Comparison of ENCODE assay signal across 1 cellular context in the genomic region with DNA sequence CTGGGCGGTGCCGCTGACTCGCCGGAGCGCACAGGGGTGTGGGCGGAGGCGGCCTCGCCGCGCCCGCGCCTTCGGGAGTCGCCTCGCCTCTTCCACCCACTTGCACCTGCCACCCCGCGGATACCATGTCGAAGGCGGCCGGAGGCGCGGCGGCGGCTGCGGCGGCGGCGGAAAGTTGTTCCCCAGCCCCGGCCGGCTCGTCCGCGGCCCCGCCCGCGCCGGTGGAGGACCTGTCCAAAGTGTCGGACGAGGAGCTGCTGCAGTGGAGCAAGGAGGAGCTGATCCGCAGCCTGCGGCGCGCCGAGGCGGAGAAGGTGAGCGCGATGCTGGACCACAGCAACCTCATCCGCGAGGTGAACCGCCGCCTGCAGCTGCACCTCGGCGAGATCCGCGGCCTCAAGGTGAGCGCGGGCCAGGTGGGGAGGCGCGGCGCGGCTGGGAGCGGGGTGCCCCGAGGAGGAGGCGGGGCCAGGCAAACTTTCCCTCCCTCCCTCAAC.
TF ChIP-seq lines count a peak whose summit lies in the region.

No MANE protein-coding gene starts in this region.

TF ChIP-seq in SK-N-SH treated with all-trans-retinoic acid at 6 μM for 48 hours, 23 proteins besides CTCF, POLR2A, EP300 and RAD21:
- TF ChIP-seq ZFP3 (CRISPR knock-in tag; IDR thresholded peaks at IDR 0.05) (no peak), ARNTL (CRISPR knock-in tag; IDR thresholded peaks at IDR 0.05; ENCODE audit: borderline replicate concordance, low read depth) (no peak), ZNF565 (CRISPR knock-in tag; conservative IDR thresholded peaks at IDR 0.05; ENCODE audit: low read depth) (no peak), CSRNP3 (CRISPR knock-in tag; IDR thresholded peaks at IDR 0.05) (no peak), BACH2 (CRISPR knock-in tag; IDR thresholded peaks at IDR 0.05; ENCODE audit: borderline replicate concordance) (no peak), TCF4 (CRISPR knock-in tag; IDR thresholded peaks at IDR 0.05; ENCODE audit: borderline replicate concordance) (no peak), ZC3H10 (CRISPR knock-in tag; IDR thresholded peaks at IDR 0.05) (no peak), ZNF70 (CRISPR knock-in tag; IDR thresholded peaks at IDR 0.05) (no peak), ISL1 (CRISPR knock-in tag; IDR thresholded peaks at IDR 0.05) (no peak), PPARA (CRISPR knock-in tag; IDR thresholded peaks at IDR 0.05; ENCODE audit: borderline replicate concordance) (no peak), ZNF8 (CRISPR knock-in tag; IDR thresholded peaks at IDR 0.05) (no peak), SNAI2 (CRISPR knock-in tag; IDR thresholded peaks at IDR 0.05) (no peak), GLIS3 (CRISPR knock-in tag; IDR thresholded peaks at IDR 0.05) (no peak), CSDC2 (CRISPR knock-in tag; IDR thresholded peaks at IDR 0.05) (no peak), RARB (CRISPR knock-in tag; IDR thresholded peaks at IDR 0.05) (no peak)
- TF ChIP-seq, protein P1, sequence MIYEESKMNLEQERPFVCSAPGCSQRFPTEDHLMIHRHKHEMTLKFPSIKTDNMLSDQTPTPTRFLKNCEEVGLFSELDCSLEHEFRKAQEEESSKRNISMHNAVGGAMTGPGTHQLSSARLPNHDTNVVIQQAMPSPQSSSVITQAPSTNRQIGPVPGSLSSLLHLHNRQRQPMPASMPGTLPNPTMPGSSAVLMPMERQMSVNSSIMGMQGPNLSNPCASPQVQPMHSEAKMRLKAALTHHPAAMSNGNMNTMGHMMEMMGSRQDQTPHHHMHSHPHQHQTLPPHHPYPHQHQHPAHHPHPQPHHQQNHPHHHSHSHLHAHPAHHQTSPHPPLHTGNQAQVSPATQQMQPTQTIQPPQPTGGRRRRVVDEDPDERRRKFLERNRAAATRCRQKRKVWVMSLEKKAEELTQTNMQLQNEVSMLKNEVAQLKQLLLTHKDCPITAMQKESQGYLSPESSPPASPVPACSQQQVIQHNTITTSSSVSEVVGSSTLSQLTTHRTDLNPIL (CRISPR knock-in tag; IDR thresholded peaks at IDR 0.05; ENCODE audit: low read depth), result no peak
- TF ChIP-seq, protein P2, sequence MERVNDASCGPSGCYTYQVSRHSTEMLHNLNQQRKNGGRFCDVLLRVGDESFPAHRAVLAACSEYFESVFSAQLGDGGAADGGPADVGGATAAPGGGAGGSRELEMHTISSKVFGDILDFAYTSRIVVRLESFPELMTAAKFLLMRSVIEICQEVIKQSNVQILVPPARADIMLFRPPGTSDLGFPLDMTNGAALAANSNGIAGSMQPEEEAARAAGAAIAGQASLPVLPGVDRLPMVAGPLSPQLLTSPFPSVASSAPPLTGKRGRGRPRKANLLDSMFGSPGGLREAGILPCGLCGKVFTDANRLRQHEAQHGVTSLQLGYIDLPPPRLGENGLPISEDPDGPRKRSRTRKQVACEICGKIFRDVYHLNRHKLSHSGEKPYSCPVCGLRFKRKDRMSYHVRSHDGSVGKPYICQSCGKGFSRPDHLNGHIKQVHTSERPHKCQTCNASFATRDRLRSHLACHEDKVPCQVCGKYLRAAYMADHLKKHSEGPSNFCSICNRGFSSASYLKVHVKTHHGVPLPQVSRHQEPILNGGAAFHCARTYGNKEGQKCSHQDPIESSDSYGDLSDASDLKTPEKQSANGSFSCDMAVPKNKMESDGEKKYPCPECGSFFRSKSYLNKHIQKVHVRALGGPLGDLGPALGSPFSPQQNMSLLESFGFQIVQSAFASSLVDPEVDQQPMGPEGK (CRISPR knock-in tag; IDR thresholded peaks at IDR 0.05; ENCODE audit: borderline replicate concordance), result no peak
